1 cellular context compared by ENCODE assay signal in the genomic region with DNA sequence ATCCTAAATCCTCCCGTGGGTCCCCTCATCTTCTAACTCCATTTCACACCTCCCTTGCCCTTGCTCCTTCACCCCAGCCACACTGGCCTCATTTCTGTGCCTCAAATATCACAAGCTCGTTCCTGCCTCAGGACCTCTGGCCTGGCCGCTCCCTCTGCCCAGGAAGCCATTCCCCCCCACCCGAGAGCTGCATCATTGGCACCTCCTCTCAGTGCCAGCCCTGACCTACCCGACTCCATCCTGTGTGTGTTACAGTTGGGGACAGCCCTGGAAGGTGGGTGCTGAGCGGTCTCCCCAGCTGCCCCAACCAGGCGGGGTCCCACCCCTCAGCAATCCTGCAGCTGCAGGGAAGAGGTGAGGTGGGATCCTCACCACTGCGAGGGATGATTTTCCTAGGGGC.
TF ChIP-seq lines count a peak whose summit lies in the region.

No MANE protein-coding gene starts in this region.

TF ChIP-seq in HepG2, 621 proteins besides CTCF, POLR2A, EP300 and RAD21:
- TF ChIP-seq, protein P1, sequence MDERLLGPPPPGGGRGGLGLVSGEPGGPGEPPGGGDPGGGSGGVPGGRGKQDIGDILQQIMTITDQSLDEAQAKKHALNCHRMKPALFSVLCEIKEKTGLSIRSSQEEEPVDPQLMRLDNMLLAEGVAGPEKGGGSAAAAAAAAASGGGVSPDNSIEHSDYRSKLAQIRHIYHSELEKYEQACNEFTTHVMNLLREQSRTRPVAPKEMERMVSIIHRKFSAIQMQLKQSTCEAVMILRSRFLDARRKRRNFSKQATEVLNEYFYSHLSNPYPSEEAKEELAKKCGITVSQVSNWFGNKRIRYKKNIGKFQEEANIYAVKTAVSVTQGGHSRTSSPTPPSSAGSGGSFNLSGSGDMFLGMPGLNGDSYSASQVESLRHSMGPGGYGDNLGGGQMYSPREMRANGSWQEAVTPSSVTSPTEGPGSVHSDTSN (CRISPR knock-in tag; IDR thresholded peaks at IDR 0.05): no peak
- TF ChIP-seq, protein P2, sequence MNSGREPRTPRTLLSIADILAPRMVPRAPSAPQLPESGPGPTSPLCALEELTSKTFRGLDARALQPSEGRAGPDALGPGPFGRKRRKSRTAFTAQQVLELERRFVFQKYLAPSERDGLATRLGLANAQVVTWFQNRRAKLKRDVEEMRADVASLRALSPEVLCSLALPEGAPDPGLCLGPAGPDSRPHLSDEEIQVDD (CRISPR knock-in tag; IDR thresholded peaks at IDR 0.05; ENCODE audit: borderline replicate concordance): no peak
- TF ChIP-seq HNRNPLL (IDR thresholded peaks at IDR 0.05; ENCODE audit: low read depth, low read length, poor library complexity, severe bottlenecking): no peak
- no peak for TF ChIP-seq GLI4 (CRISPR knock-in tag; IDR thresholded peaks at IDR 0.05; ENCODE audit: borderline replicate concordance)
- no peak for TF ChIP-seq ZEB1 (IDR thresholded peaks at IDR 0.05; ENCODE audit: insufficient replicate concordance, low read depth)
- no peak for TF ChIP-seq ZNF552 (CRISPR knock-in tag; IDR thresholded peaks at IDR 0.05; ENCODE audit: borderline replicate concordance)
- TF ChIP-seq FOXM1 (CRISPR knock-in tag; IDR thresholded peaks at IDR 0.05): no peak
- no peak for TF ChIP-seq SNAPC2 (CRISPR knock-in tag; IDR thresholded peaks at IDR 0.05)
- TF ChIP-seq ZNF878 (CRISPR knock-in tag; IDR thresholded peaks at IDR 0.05): no peak
- TF ChIP-seq HES4 (CRISPR knock-in tag; IDR thresholded peaks at IDR 0.05; ENCODE audit: borderline replicate concordance): no peak
- TF ChIP-seq ARHGAP35 (CRISPR knock-in tag; IDR thresholded peaks at IDR 0.05; ENCODE audit: borderline replicate concordance): no peak
- TF ChIP-seq, protein P3, sequence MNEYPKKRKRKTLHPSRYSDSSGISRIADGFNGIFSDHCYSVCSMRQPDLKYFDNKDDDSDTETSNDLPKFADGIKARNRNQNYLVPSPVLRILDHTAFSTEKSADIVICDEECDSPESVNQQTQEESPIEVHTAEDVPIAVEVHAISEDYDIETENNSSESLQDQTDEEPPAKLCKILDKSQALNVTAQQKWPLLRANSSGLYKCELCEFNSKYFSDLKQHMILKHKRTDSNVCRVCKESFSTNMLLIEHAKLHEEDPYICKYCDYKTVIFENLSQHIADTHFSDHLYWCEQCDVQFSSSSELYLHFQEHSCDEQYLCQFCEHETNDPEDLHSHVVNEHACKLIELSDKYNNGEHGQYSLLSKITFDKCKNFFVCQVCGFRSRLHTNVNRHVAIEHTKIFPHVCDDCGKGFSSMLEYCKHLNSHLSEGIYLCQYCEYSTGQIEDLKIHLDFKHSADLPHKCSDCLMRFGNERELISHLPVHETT (CRISPR knock-in tag; conservative IDR thresholded peaks at IDR 0.05): no peak
- TF ChIP-seq ZNF101 (CRISPR knock-in tag; IDR thresholded peaks at IDR 0.05; ENCODE audit: borderline replicate concordance, low read depth): no peak
- TF ChIP-seq HOXA7 (CRISPR knock-in tag; IDR thresholded peaks at IDR 0.05): no peak
- TF ChIP-seq, protein P4, sequence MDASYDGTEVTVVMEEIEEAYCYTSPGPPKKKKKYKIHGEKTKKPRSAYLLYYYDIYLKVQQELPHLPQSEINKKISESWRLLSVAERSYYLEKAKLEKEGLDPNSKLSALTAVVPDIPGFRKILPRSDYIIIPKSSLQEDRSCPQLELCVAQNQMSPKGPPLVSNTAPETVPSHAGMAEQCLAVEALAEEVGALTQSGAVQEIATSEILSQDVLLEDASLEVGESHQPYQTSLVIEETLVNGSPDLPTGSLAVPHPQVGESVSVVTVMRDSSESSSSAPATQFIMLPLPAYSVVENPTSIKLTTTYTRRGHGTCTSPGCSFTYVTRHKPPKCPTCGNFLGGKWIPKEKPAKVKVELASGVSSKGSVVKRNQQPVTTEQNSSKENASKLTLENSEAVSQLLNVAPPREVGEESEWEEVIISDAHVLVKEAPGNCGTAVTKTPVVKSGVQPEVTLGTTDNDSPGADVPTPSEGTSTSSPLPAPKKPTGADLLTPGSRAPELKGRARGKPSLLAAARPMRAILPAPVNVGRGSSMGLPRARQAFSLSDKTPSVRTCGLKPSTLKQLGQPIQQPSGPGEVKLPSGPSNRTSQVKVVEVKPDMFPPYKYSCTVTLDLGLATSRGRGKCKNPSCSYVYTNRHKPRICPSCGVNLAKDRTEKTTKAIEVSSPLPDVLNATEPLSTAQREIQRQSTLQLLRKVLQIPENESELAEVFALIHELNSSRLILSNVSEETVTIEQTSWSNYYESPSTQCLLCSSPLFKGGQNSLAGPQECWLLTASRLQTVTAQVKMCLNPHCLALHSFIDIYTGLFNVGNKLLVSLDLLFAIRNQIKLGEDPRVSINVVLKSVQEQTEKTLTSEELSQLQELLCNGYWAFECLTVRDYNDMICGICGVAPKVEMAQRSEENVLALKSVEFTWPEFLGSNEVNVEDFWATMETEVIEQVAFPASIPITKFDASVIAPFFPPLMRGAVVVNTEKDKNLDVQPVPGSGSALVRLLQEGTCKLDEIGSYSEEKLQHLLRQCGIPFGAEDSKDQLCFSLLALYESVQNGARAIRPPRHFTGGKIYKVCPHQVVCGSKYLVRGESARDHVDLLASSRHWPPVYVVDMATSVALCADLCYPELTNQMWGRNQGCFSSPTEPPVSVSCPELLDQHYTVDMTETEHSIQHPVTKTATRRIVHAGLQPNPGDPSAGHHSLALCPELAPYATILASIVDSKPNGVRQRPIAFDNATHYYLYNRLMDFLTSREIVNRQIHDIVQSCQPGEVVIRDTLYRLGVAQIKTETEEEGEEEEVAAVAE (CRISPR knock-in tag; IDR thresholded peaks at IDR 0.05; ENCODE audit: borderline replicate concordance): no peak
- TF ChIP-seq, protein P5, sequence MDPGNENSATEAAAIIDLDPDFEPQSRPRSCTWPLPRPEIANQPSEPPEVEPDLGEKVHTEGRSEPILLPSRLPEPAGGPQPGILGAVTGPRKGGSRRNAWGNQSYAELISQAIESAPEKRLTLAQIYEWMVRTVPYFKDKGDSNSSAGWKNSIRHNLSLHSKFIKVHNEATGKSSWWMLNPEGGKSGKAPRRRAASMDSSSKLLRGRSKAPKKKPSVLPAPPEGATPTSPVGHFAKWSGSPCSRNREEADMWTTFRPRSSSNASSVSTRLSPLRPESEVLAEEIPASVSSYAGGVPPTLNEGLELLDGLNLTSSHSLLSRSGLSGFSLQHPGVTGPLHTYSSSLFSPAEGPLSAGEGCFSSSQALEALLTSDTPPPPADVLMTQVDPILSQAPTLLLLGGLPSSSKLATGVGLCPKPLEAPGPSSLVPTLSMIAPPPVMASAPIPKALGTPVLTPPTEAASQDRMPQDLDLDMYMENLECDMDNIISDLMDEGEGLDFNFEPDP (CRISPR knock-in tag; conservative IDR thresholded peaks at IDR 0.05): no peak
